In genomic region chr3:34225828-34226227, GRCh38 we compare ENCODE assay signal across 11 cellular contexts.
DNase-seq lines count a peak whose midpoint lies in the region; ATAC-seq and TF ChIP-seq lines count a peak whose summit lies in the region.
"Had no signal": no experiment of that assay in that cellular context is flagged by ENCODE, and none has a peak within 500 bp of the region (broad histone marks: within the 10 kb centered on the region; RNA-seq: fewer than 3 reads in every experiment).

No MANE protein-coding gene starts in this region.

- H3K9me3 ChIP-seq in DND-41 (ENCODE audit: insufficient read depth, low read length, severe bottlenecking) = no peaks in the 10 kb centered on the region
- no peaks in the 10 kb centered on the region for H3K9me3 ChIP-seq in right atrium auricular region
- H3K9me3 ChIP-seq: BLaER1 treated with 17β-estradiol and CSF1 and Interleukin-3, amounts not matched to agents 10 nM and 100 nM had no signal

- H3K27me3 ChIP-seq in DND-41 (ENCODE audit: insufficient read depth, low read length, poor library complexity) = no peaks in the 10 kb centered on the region
- H3K27me3 ChIP-seq in right atrium auricular region = no peaks in the 10 kb centered on the region
- H3K27me3 ChIP-seq: BLaER1 treated with 17β-estradiol and CSF1 and Interleukin-3, amounts not matched to agents 10 nM and 100 nM had no signal

- H3K27me3 Mint-ChIP-seq in naive B cell = no peaks in the 10 kb centered on the region
- H3K27me3 Mint-ChIP-seq: CD4-positive, CD25-positive, alpha-beta regulatory T cell had no signal

- H3K4me1 ChIP-seq in DND-41 (ENCODE audit: insufficient read depth, low read length) (no peaks in the 10 kb centered on the region), right atrium auricular region (no peaks in the 10 kb centered on the region)
- H3K4me1 ChIP-seq: BLaER1 treated with 17β-estradiol and CSF1 and Interleukin-3, amounts not matched to agents 10 nM and 100 nM had no signal

- peaks cover 9 to 28% (median 13%) of the 10 kb centered on the region in 3 donors for H3K4me1 Mint-ChIP-seq in naive B cell
- H3K4me1 Mint-ChIP-seq: CD4-positive, CD25-positive, alpha-beta regulatory T cell had no signal

- H3K4me3 Mint-ChIP-seq in naive B cell = no peak overlapping the region
- H3K4me3 Mint-ChIP-seq: CD4-positive, CD25-positive, alpha-beta regulatory T cell had no signal

- ATAC-seq in DND-41 (ENCODE audit: insufficient read depth, low read depth) = no peak
- no peak for ATAC-seq in naive B cell (ENCODE audit: low read depth in 2 of 2)
- ATAC-seq: GM12878 had no signal

- no peaks in the 10 kb centered on the region for H4K20me1 ChIP-seq in DND-41 (ENCODE audit: insufficient read depth, low read length)
- H4K20me1 ChIP-seq: BLaER1 treated with 17β-estradiol and CSF1 and Interleukin-3, amounts not matched to agents 10 nM and 100 nM had no signal

- no peaks in the 10 kb centered on the region for H3K9me3 Mint-ChIP-seq in naive B cell

- no peaks in the 10 kb centered on the region for H3K79me2 ChIP-seq in DND-41 (ENCODE audit: insufficient read depth, low read length)

- H3K36me3 ChIP-seq in DND-41 (ENCODE audit: insufficient read depth, low read length) (no peaks in the 10 kb centered on the region), right atrium auricular region (no peaks in the 10 kb centered on the region)
- H3K36me3 ChIP-seq: BLaER1 treated with 17β-estradiol and CSF1 and Interleukin-3, amounts not matched to agents 10 nM and 100 nM had no signal

- no peak overlapping the region for H3K4me2 ChIP-seq in DND-41 (ENCODE audit: insufficient read depth, low read length)
- H3K4me2 ChIP-seq: BLaER1 treated with 17β-estradiol and CSF1 and Interleukin-3, amounts not matched to agents 10 nM and 100 nM had no signal

- no peak overlapping the region for H3K27ac ChIP-seq in DND-41 (ENCODE audit: low read length)
- H3K27ac ChIP-seq in right atrium auricular region = no peak overlapping the region
- H3K27ac ChIP-seq: BLaER1 treated with 17β-estradiol and CSF1 and Interleukin-3, amounts not matched to agents 10 nM and 100 nM; GM23248 had no signal

- peak overlapping the region in 4 of 6 donors; percentile 2 to 76 (median 42) for H3K27ac Mint-ChIP-seq in naive B cell
- H3K27ac Mint-ChIP-seq: CD4-positive, CD25-positive, alpha-beta regulatory T cell had no signal

- H3K36me3 Mint-ChIP-seq in naive B cell = peaks cover 4 to 7% of the 10 kb centered on the region in 2 donors
- H3K36me3 Mint-ChIP-seq: CD4-positive, CD25-positive, alpha-beta regulatory T cell had no signal

- peak overlapping the region; percentile 3; the same call in 1 of the 2 replicates for H2AFZ ChIP-seq in DND-41 (ENCODE audit: low read depth, low read length)
- H2AFZ ChIP-seq: GM23248 had no signal

- no peak overlapping the region for H3K9ac ChIP-seq in DND-41 (ENCODE audit: low read depth, low read length)
- H3K9ac ChIP-seq: BLaER1 treated with 17β-estradiol and CSF1 and Interleukin-3, amounts not matched to agents 10 nM and 100 nM; GM23248 had no signal

- DNase-seq in DND-41 (no peak), NCI-H69 (lab: John Stamatoyannopoulos, UW) (peak; percentile 5), naive B cell (no peak), right atrium auricular region (ENCODE audit: low spot score) (no peak), HCEC 1CT (no peak), SHP77 (lab: John Stamatoyannopoulos, UW) (no peak), Ammon's horn (ENCODE audit: low spot score) (no peak)
- DNase-seq: CD4-positive, CD25-positive, alpha-beta regulatory T cell; GM23248 had no signal

- TF ChIP-seq CTCF in DND-41 (IDR thresholded peaks at IDR 0.05; ENCODE audit: borderline replicate concordance, extremely low read depth, low read length, poor library complexity, severe bottlenecking) (no peak), right atrium auricular region (IDR thresholded peaks at IDR 0.05) (no peak)

- no peak overlapping the region for H3K4me3 ChIP-seq in DND-41 (ENCODE audit: low read depth in 1 of 2, low read length in 2 of 2)
- H3K4me3 ChIP-seq in right atrium auricular region = no peak overlapping the region
- H3K4me3 ChIP-seq: BLaER1 treated with 17β-estradiol and CSF1 and Interleukin-3, amounts not matched to agents 10 nM and 100 nM; GM12878; GM23248 had no signal
